1 cellular context compared by ENCODE assay signal in genomic region chr5:52748590-52748989, GRCh38.
TF ChIP-seq lines count a peak whose summit lies in the region.

No MANE protein-coding gene starts in this region.

TF ChIP-seq in GM12878, 131 proteins besides CTCF, POLR2A, EP300 and RAD21 (continued from another document):
- TF ChIP-seq USF1 (IDR thresholded peaks at IDR 0.05; ENCODE audit: borderline replicate concordance, extremely low read length, insufficient read depth, low read depth, low read length) (no peak), NFYA (IDR thresholded peaks at IDR 0.05; ENCODE audit: borderline replicate concordance, low read depth, low read length) (no peak), ZBTB40 (IDR thresholded peaks at IDR 0.05; ENCODE audit: borderline replicate concordance) (0 out of 2 replicates have a peak, but pooled peaks have one; percentile 27)
TF ChIP-seq in GM12878: peak in this region for 2.
